16 cellular contexts compared by ENCODE assay signal in genomic region chr13:112692586-112692985, GRCh38. TPM values are rescaled to one million over a fixed set of nuclear protein-coding genes. Genes with fewer than 3 reads are reported as not detected.
DNase-seq lines count a peak whose midpoint lies in the region; ATAC-seq and TF ChIP-seq lines count a peak whose summit lies in the region.
"Had no signal": no experiment of that assay in that cellular context is flagged by ENCODE, and none has a peak within 500 bp of the region (broad histone marks: within the 10 kb centered on the region; RNA-seq: fewer than 3 reads in every experiment).

No MANE protein-coding gene starts in this region.

- H3K4me3 ChIP-seq in right atrium auricular region: no peak overlapping the region
- peak overlapping the region in 6 of 12 donors; percentile 93 to 99 (median 97) for H3K4me3 ChIP-seq in heart left ventricle
- H3K4me3 ChIP-seq in iPS-20b (ENCODE audit: low read length): peak overlapping the region; percentile 85
- peak overlapping the region; percentile 95 for H3K4me3 ChIP-seq in upper lobe of right lung

- TF ChIP-seq POLR2A in heart left ventricle (IDR thresholded peaks at IDR 0.05): no peak

- intact Hi-C loops in heart left ventricle (cut with DNase I) (loop anchor here in 6 of 10 donors (5.0 to 10.0 kb wide), 5 partner anchors 35 to 122 kb away; no protein-coding TSS in a partner anchor), upper lobe of right lung (cut with DNase I) (no loop called here)

- no peak for ATAC-seq in heart left ventricle
- ATAC-seq in upper lobe of right lung: no peak
- ATAC-seq: sciatic nerve had no signal

- DNase-seq in right atrium auricular region (ENCODE audit: low spot score): no peak
- no peak for DNase-seq in heart left ventricle
- peak; percentile 73 for DNase-seq in SK-N-DZ (ENCODE audit: low spot score)
- no peak for DNase-seq in upper lobe of right lung
- no peak for DNase-seq in NCI-H1092 treated with DMSO at 0.1 percent for 48 hours (lab: John Stamatoyannopoulos, UW)
- DNase-seq in caudate nucleus (lab: John Stamatoyannopoulos, UW): no peak
- no peak for DNase-seq in NAMALWA (ENCODE audit: low spot score)
- DNase-seq: brain microvascular endothelial cell; C1 segment of cervical spinal cord; effector memory CD4-positive, alpha-beta T cell; NCI-H2029 treated with DMSO at 0.1 percent for 48 hours; SHP77; stimulated activated naive CD4-positive, alpha-beta T cell had no signal

- TF ChIP-seq CTCF in right atrium auricular region (IDR thresholded peaks at IDR 0.05) (no peak), heart left ventricle (IDR thresholded peaks at IDR 0.05) (no peak), upper lobe of right lung (IDR thresholded peaks at IDR 0.05) (no peak)

- H3K9me3 ChIP-seq in right atrium auricular region (no peaks in the 10 kb centered on the region), heart left ventricle (no peaks in the 10 kb centered on the region), iPS-20b (ENCODE audit: insufficient read depth, low read depth, low read length) (no peaks in the 10 kb centered on the region), upper lobe of right lung (no peaks in the 10 kb centered on the region)

- WGBS in heart left ventricle, 4 donors: 71 to 86% (median 79%) methylated on average over 5 of the region's 5 CpGs

- peaks cover 0 to 42% of the 10 kb centered on the region in 2 donors for H3K4me1 ChIP-seq in right atrium auricular region
- peaks cover 3 to 52% (median 40%) of the 10 kb centered on the region in 12 donors for H3K4me1 ChIP-seq in heart left ventricle
- H3K4me1 ChIP-seq in iPS-20b (ENCODE audit: insufficient read depth, low read length): peaks cover 21% of the 10 kb centered on the region
- H3K4me1 ChIP-seq in upper lobe of right lung: peaks cover 40% of the 10 kb centered on the region

- peak overlapping the region; percentile 95 to 98 for H3K27ac ChIP-seq in right atrium auricular region
- H3K27ac ChIP-seq in heart left ventricle: peak overlapping the region in 3 of 12 donors; percentile 96 to 98 (median 97)
- H3K27ac ChIP-seq in iPS-20b (ENCODE audit: low read length): no peak overlapping the region
- H3K27ac ChIP-seq in upper lobe of right lung: peak overlapping the region; percentile 97
- H3K27ac ChIP-seq in caudate nucleus (ENCODE audit: low read depth, low read length): no peak overlapping the region
- H3K27ac ChIP-seq: brain microvascular endothelial cell, VCaP had no signal

- no peaks in the 10 kb centered on the region for H3K27me3 ChIP-seq in right atrium auricular region
- no peaks in the 10 kb centered on the region for H3K27me3 ChIP-seq in heart left ventricle
- peaks cover 15% of the 10 kb centered on the region; the same call in 1 of the 2 replicates for H3K27me3 ChIP-seq in iPS-20b (ENCODE audit: insufficient read depth, low read length)
- H3K27me3 ChIP-seq in upper lobe of right lung: no peaks in the 10 kb centered on the region
- H3K27me3 ChIP-seq: brain microvascular endothelial cell had no signal

- H3K36me3 ChIP-seq in right atrium auricular region (no peaks in the 10 kb centered on the region), heart left ventricle (peaks cover 0 to 12% (median 0%) of the 10 kb centered on the region in 9 donors), iPS-20b (ENCODE audit: insufficient read depth, low read depth, low read length) (no peaks in the 10 kb centered on the region), upper lobe of right lung (peaks cover 10% of the 10 kb centered on the region)
- H3K36me3 ChIP-seq: brain microvascular endothelial cell had no signal

- peak overlapping the region; percentile 26; the same call in 1 of the 2 replicates for H3K9ac ChIP-seq in iPS-20b (ENCODE audit: low read depth, low read length)

RNA-seq across cellular contexts. Expression of gene ATP11A, which starts 2.7 kb away (rescaled TPM):
- 10 to 100 TPM; 31.8 to 48.6 TPM for total RNA-seq in right atrium auricular region
- 100 to 1,000 TPM in 5 of 9 donors, 10 to 100 TPM in 4; 51.4 to 146 (median 110) TPM for total RNA-seq in heart left ventricle
- 10 to 100 TPM; 20.5 to 91.2 TPM for polyA plus RNA-seq in heart left ventricle
- polyA plus RNA-seq in SK-N-DZ (2014; cell fraction: cytosol; rRNA removed): 5.8 and 7.6 TPM in 2 replicates
- 19.1 and 51.5 TPM in 2 replicates for polyA plus RNA-seq in SK-N-DZ (2014; cell fraction: nucleus; rRNA removed)
- 377 TPM for total RNA-seq in upper lobe of right lung

Comparison
In these comparisons a context has a peak if more than half of its experiments do, and no peak if none do; other contexts are left out.
1. H3K27ac ChIP-seq: peak in right atrium auricular region (2 of 2) and upper lobe of right lung (single experiment); none in iPS-20b (single experiment) and caudate nucleus (single experiment).
2. H3K4me3 ChIP-seq: peak in iPS-20b (single experiment) and upper lobe of right lung (single experiment); none in right atrium auricular region (0 of 2).